1 cellular context compared by ENCODE assay signal in the genomic region with DNA sequence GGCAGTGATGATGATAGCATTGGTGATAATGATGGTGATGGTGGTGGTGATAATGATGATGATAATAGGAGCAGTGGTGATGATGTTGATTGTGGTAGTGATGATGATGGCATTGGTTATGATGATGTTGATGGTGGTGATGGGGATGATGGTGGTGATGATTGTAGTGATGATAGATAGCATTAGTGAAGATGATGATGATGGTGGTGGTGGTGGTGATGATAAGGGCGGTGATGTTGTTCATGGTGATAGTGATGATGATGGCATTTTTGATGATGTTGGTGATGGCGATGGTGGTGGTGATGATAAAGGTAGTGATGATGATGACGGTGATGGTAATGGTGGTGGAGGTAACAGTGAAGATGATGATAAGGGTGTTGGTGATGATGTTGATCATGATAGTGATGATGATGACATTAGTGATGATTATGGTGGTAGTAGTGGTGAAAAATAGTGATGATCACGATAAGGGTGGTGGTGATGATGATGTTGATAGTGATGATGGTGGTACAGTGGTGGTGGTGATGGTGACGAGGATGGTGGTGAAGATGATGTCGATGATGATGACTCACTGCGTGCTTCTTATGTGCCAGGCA.
TF ChIP-seq lines count a peak whose summit lies in the region.

No MANE protein-coding gene starts in this region.

TF ChIP-seq in HEK293, 187 proteins besides CTCF, POLR2A, EP300 and RAD21 (continued from another document):
- TF ChIP-seq, protein P1, sequence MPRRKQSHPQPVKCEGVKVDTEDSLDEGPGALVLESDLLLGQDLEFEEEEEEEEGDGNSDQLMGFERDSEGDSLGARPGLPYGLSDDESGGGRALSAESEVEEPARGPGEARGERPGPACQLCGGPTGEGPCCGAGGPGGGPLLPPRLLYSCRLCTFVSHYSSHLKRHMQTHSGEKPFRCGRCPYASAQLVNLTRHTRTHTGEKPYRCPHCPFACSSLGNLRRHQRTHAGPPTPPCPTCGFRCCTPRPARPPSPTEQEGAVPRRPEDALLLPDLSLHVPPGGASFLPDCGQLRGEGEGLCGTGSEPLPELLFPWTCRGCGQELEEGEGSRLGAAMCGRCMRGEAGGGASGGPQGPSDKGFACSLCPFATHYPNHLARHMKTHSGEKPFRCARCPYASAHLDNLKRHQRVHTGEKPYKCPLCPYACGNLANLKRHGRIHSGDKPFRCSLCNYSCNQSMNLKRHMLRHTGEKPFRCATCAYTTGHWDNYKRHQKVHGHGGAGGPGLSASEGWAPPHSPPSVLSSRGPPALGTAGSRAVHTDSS (tag by site-specific recombination; IDR thresholded peaks at IDR 0.05) = peak; percentile 83; the same call in 1 of the 2 replicates
- TF ChIP-seq, protein P2, sequence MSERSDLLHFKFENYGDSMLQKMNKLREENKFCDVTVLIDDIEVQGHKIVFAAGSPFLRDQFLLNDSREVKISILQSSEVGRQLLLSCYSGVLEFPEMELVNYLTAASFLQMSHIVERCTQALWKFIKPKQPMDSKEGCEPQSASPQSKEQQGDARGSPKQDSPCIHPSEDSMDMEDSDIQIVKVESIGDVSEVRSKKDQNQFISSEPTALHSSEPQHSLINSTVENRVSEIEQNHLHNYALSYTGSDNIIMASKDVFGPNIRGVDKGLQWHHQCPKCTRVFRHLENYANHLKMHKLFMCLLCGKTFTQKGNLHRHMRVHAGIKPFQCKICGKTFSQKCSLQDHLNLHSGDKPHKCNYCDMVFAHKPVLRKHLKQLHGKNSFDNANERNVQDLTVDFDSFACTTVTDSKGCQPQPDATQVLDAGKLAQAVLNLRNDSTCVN (tag by site-specific recombination; optimal IDR thresholded peaks at IDR 0.05) = no peak
- TF ChIP-seq OSR2 (tag by site-specific recombination; IDR thresholded peaks at IDR 0.05) (no peak), ZNF785 (tag by site-specific recombination; IDR thresholded peaks at IDR 0.05) (no peak), ZNF335 (tag by site-specific recombination; conservative IDR thresholded peaks at IDR 0.05) (no peak), ZNF629 (tag by site-specific recombination; IDR thresholded peaks at IDR 0.05) (no peak), KLF7 (tag by site-specific recombination; IDR thresholded peaks at IDR 0.05; ENCODE audit: borderline replicate concordance) (no peak), ZSCAN23 (tag by site-specific recombination; IDR thresholded peaks at IDR 0.05) (no peak), ZNF140 (tag by site-specific recombination; IDR thresholded peaks at IDR 0.05) (no peak), ZNF707 (tag by site-specific recombination; IDR thresholded peaks at IDR 0.05) (no peak), WT1 (tag by site-specific recombination; IDR thresholded peaks at IDR 0.05) (no peak), ZNF175 (tag by site-specific recombination; IDR thresholded peaks at IDR 0.05) (no peak)
- TF ChIP-seq, protein P3, sequence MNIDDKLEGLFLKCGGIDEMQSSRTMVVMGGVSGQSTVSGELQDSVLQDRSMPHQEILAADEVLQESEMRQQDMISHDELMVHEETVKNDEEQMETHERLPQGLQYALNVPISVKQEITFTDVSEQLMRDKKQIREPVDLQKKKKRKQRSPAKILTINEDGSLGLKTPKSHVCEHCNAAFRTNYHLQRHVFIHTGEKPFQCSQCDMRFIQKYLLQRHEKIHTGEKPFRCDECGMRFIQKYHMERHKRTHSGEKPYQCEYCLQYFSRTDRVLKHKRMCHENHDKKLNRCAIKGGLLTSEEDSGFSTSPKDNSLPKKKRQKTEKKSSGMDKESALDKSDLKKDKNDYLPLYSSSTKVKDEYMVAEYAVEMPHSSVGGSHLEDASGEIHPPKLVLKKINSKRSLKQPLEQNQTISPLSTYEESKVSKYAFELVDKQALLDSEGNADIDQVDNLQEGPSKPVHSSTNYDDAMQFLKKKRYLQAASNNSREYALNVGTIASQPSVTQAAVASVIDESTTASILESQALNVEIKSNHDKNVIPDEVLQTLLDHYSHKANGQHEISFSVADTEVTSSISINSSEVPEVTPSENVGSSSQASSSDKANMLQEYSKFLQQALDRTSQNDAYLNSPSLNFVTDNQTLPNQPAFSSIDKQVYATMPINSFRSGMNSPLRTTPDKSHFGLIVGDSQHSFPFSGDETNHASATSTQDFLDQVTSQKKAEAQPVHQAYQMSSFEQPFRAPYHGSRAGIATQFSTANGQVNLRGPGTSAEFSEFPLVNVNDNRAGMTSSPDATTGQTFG (tag by site-specific recombination; IDR thresholded peaks at IDR 0.05; ENCODE audit: borderline replicate concordance) = peak; percentile 30; the same call in 1 of the 2 replicates
